ENCODE assay signal across 1 cellular context in the genomic region with DNA sequence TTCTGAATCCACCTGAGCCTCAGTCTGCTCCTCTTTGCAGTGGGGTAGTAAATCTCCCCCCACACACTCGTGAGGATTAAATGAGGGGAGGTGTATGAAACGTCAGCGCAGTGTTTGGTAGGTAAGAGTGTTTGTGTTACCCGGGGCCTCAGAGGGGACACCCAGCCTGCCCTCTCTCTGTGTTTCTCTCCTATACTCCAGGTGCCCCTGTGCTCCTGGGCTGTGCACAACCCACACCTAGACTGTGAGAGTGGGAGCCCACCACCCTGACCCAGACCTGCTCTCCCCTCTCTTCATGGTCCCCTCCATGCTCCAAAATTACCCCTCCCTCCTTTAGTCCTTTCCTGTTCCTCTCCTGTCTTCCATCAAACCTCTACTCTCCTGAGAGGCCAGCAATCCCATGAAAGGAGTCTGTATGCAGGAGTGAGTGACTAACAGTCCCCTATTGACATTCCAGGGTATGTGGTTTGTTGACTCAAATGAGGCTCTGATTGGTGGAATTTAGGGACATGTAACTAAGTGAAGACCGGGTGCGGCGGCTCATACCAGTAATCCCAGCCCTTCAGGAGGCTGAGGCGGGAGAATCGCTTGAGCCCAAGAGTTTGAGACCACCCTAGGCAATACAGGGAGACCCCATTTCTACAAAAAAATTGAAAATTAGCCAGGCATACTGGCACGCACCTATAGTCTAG.
TF ChIP-seq lines count a peak whose summit lies in the region.

No MANE protein-coding gene starts in this region.

TF ChIP-seq in WTC11, 78 proteins besides CTCF, POLR2A, EP300 and RAD21 (continued from another document):
- TF ChIP-seq AR (CRISPR knock-in tag; IDR thresholded peaks at IDR 0.05) (no peak), ATF3 (CRISPR knock-in tag; conservative IDR thresholded peaks at IDR 0.05) (no peak)
- TF ChIP-seq, protein P1, sequence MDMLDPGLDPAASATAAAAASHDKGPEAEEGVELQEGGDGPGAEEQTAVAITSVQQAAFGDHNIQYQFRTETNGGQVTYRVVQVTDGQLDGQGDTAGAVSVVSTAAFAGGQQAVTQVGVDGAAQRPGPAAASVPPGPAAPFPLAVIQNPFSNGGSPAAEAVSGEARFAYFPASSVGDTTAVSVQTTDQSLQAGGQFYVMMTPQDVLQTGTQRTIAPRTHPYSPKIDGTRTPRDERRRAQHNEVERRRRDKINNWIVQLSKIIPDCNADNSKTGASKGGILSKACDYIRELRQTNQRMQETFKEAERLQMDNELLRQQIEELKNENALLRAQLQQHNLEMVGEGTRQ (CRISPR knock-in tag; IDR thresholded peaks at IDR 0.05) = no peak
